18 cellular contexts compared by ENCODE assay signal in the genomic region with DNA sequence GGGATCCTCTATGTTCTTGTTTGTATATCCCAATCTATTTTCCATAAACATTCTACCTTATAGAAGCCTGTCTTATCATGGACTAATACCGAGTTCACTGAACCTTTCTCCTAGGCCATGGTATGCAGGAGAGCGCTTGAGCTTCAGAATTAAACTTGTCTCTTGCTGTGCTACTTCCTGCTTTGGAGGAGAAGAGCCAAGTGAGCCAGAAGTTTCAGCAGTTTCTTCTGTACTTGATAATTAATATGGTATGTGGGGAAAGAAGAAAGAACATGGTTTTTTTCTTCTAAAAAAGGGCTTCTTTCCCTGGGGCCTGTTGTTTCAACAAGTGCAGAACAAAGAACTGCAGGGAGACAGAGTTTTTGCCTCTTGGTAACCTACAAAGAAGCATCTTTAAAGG.
A peak's percentile ranks its signal among the peaks of the same experiment; 100 is the strongest.
DNase-seq lines count a peak whose midpoint lies in the region; ATAC-seq and TF ChIP-seq lines count a peak whose summit lies in the region.
"Had no signal": no experiment of that assay in that cellular context is flagged by ENCODE, and none has a peak within 500 bp of the region (broad histone marks: within the 10 kb centered on the region; RNA-seq: fewer than 3 reads in every experiment).

No MANE protein-coding gene starts in this region.

- peaks cover 7% of the 10 kb centered on the region for H3K36me3 Mint-ChIP-seq in mesothelial cell of epicardium
- H3K36me3 Mint-ChIP-seq in endodermal cell (ENCODE audit: low read depth): peaks cover 83% of the 10 kb centered on the region
- H3K36me3 Mint-ChIP-seq: IgD-negative memory B cell had no signal

- peak overlapping the region; percentile 51 for H2BK20ac ChIP-seq in IMR-90 (ENCODE audit: low read depth, low read length)

- intact Hi-C loops in IMR-90 (cut with micrococcal nuclease): no loop called here

- H2BK120ac ChIP-seq in IMR-90 (ENCODE audit: low read depth, low read length): peak overlapping the region; percentile 24

- no peak overlapping the region for H3K4me3 Mint-ChIP-seq in mesothelial cell of epicardium
- H3K4me3 Mint-ChIP-seq in endodermal cell: no peak overlapping the region
- H3K4me3 Mint-ChIP-seq: CD4-positive, alpha-beta T cell; H9; IgD-negative memory B cell had no signal

- H3K14ac ChIP-seq in IMR-90 (replicated peaks; ENCODE audit: low read depth, low read length): no peak overlapping the region

- DNase-seq in IMR-90: no peak
- peak; percentile 26 for DNase-seq in adipocyte (ENCODE audit: low read depth)
- peak; percentile 12 for DNase-seq in fibroblast of mammary gland (ENCODE audit: low read depth)
- no peak for DNase-seq in mesothelial cell of epicardium (ENCODE audit: low spot score in 2 of 2, unreplicated experiment in 2 of 2)
- DNase-seq in DMS153 treated with DMSO at 0.1 percent for 48 hours (lab: John Stamatoyannopoulos, UW; ENCODE audit: unreplicated experiment): no peak
- DNase-seq in NCI-H1092 (lab: John Stamatoyannopoulos, UW): no peak
- DNase-seq in endodermal cell: no peak
- DNase-seq: AML-193; CD4-positive, alpha-beta T cell; DMS153; DMS79 treated with DMSO at 0.1 percent for 48 hours; GF-D8; H9; KBM-7 had no signal

- H2AFZ ChIP-seq in IMR-90 (replicated peaks; ENCODE audit: low read length, poor library complexity): no peak overlapping the region

- H3K27ac Mint-ChIP-seq in mesothelial cell of epicardium: peak overlapping the region; percentile 55
- no peak overlapping the region for H3K27ac Mint-ChIP-seq in endodermal cell
- H3K27ac Mint-ChIP-seq: CD4-positive, alpha-beta T cell had no signal

- H3K4me1 Mint-ChIP-seq in mesothelial cell of epicardium (peaks cover 18% of the 10 kb centered on the region), endodermal cell (peaks cover 15% of the 10 kb centered on the region)
- H3K4me1 Mint-ChIP-seq: IgD-negative memory B cell had no signal

- H3K9me3 ChIP-seq in IMR-90 (ENCODE audit: control insufficient read depth, insufficient read depth, low read length) (no peaks in the 10 kb centered on the region; the same call in 1 of the 2 replicates), adipocyte (ENCODE audit: control insufficient read depth, low read length) (peaks cover 14% of the 10 kb centered on the region), endodermal cell (ENCODE audit: control insufficient read depth, low read length) (peaks cover 41% of the 10 kb centered on the region)

- H3K27me3 Mint-ChIP-seq in mesothelial cell of epicardium (ENCODE audit: low read depth): no peaks in the 10 kb centered on the region
- no peaks in the 10 kb centered on the region for H3K27me3 Mint-ChIP-seq in endodermal cell (ENCODE audit: insufficient read depth)
- H3K27me3 Mint-ChIP-seq: CD4-positive, alpha-beta T cell had no signal

- in situ Hi-C loops in IMR-90 (cut with MboI; ENCODE audit: low sequenced_read_pairs): no loop called here

- BruUV-seq in IMR-90 (replicated peaks; lab: Mats Ljungman, UMichigan): no TSS peak

- H3K79me1 ChIP-seq in IMR-90 (ENCODE audit: low read depth in 1 of 2, low read length in 2 of 2): no peaks in the 10 kb centered on the region

- WGBS in IMR-90 (ENCODE audit: extremely low coverage in 2 of 2, insufficient read length in 1 of 2), 2 experiments: 17% methylated on average over 1 of the region's 2 CpGs; no CpG with 5 or more reads in 1 of the 2 experiments
- 89 to 100% methylated on average over 1 to 2 of the region's 2 CpGs for WGBS in endodermal cell (ENCODE audit: insufficient coverage in 1 of 2, insufficient read length in 1 of 2), 2 experiments

- H4K5ac ChIP-seq in IMR-90 (ENCODE audit: low read depth, low read length): no peak overlapping the region

- TF ChIP-seq RAD21 in IMR-90 (IDR thresholded peaks at IDR 0.05; ENCODE audit: low read length): no peak

- peaks cover 12% of the 10 kb centered on the region for H3K9me3 Mint-ChIP-seq in mesothelial cell of epicardium
- peaks cover 22% of the 10 kb centered on the region for H3K9me3 Mint-ChIP-seq in endodermal cell
- H3K9me3 Mint-ChIP-seq: CD4-positive, alpha-beta T cell; IgD-negative memory B cell had no signal

- H3K27me3 ChIP-seq in IMR-90 (ENCODE audit: control insufficient read depth, insufficient read depth, low read length): peaks cover 2% of the 10 kb centered on the region
- H3K27me3 ChIP-seq in adipocyte (replicated peaks; ENCODE audit: control insufficient read depth, insufficient read depth, low read length): peaks cover 16% of the 10 kb centered on the region
- no peaks in the 10 kb centered on the region for H3K27me3 ChIP-seq in endodermal cell (ENCODE audit: control insufficient read depth, insufficient read depth, low read length, poor library complexity, severe bottlenecking)

- no peak for TF ChIP-seq CTCF in IMR-90 (conservative IDR thresholded peaks at IDR 0.05; ENCODE audit: low read depth, low read length)
- no peak for TF ChIP-seq CTCF in fibroblast of mammary gland (conservative IDR thresholded peaks at IDR 0.05; ENCODE audit: control insufficient read depth, insufficient read depth, low read depth, low read length)
- no peak for TF ChIP-seq CTCF in mesothelial cell of epicardium (IDR thresholded peaks at IDR 0.05; ENCODE audit: unreplicated experiment)
- TF ChIP-seq CTCF in endodermal cell (conservative IDR thresholded peaks at IDR 0.05): no peak

- no peak overlapping the region for H3K23ac ChIP-seq in IMR-90 (ENCODE audit: low read depth, low read length)

- H3K9me1 ChIP-seq in IMR-90 (ENCODE audit: insufficient read depth, low read length): no peaks in the 10 kb centered on the region

- no peak overlapping the region; a peak in 1 of 4 replicates for H4K8ac ChIP-seq in IMR-90 (ENCODE audit: low read depth in 2 of 2, low read length in 2 of 2)

- no peak overlapping the region for H3K9ac ChIP-seq in IMR-90 (ENCODE audit: low read depth, low read length)
- no peak overlapping the region for H3K9ac ChIP-seq in adipocyte (ENCODE audit: low read length)
- no peak overlapping the region for H3K9ac ChIP-seq in endodermal cell (ENCODE audit: extremely low read depth, low read length, poor library complexity, severe bottlenecking)

- no peaks in the 10 kb centered on the region for H4K20me1 ChIP-seq in IMR-90 (ENCODE audit: insufficient read depth, low read length)

- H2BK5ac ChIP-seq in IMR-90 (ENCODE audit: low read depth, low read length, poor library complexity, severe bottlenecking): no peak overlapping the region

- H4K91ac ChIP-seq in IMR-90 (ENCODE audit: insufficient read depth, low read depth, low read length): no peak overlapping the region

- peak overlapping the region; percentile 26; the same call in 1 of the 2 replicates for H3K4ac ChIP-seq in IMR-90 (ENCODE audit: low read depth, low read length)

- H3K4me2 ChIP-seq in IMR-90 (ENCODE audit: low read depth, low read length): no peak overlapping the region

- 0 out of 3 replicates have a peak overlapping the region, but pooled peaks have one; percentile 3 for H2BK15ac ChIP-seq in IMR-90 (ENCODE audit: low read depth, low read length)

- peak overlapping the region; percentile 48 for H3K18ac ChIP-seq in IMR-90 (ENCODE audit: low read depth, low read length)

- H3K36me3 ChIP-seq in IMR-90 (ENCODE audit: control insufficient read depth, insufficient read depth, low read length): no peaks in the 10 kb centered on the region
- no peaks in the 10 kb centered on the region for H3K36me3 ChIP-seq in adipocyte (ENCODE audit: control insufficient read depth, insufficient read depth, low read length, severe bottlenecking)
- peaks cover 11% of the 10 kb centered on the region for H3K36me3 ChIP-seq in endodermal cell (ENCODE audit: control insufficient read depth, insufficient read depth, low read length)

- H3K4me3 ChIP-seq in IMR-90 (ENCODE audit: insufficient read depth, low read depth, low read length) (no peak overlapping the region), adipocyte (ENCODE audit: low read length) (peak overlapping the region; percentile 13), fibroblast of mammary gland (ENCODE audit: control insufficient read depth, low read depth, low read length) (no peak overlapping the region), endodermal cell (ENCODE audit: low read length) (no peak overlapping the region)

- H3K56ac ChIP-seq in IMR-90 (ENCODE audit: extremely low read depth, insufficient read depth, low read length): no peak overlapping the region

- dilution Hi-C loops in IMR-90 (cut with HindIII; ENCODE audit: low sequenced_read_pairs, unreplicated experiment): no loop called here

- CTCF ChIA-PET in IMR-90 (lab: Yijun Ruan, JAX): no interaction called here

- H3K4me1 ChIP-seq in IMR-90 (ENCODE audit: control insufficient read depth, insufficient read depth, low read length) (peaks cover 4% of the 10 kb centered on the region), adipocyte (ENCODE audit: control insufficient read depth, insufficient read depth, low read length) (peaks cover 17% of the 10 kb centered on the region), endodermal cell (ENCODE audit: control insufficient read depth, insufficient read depth, low read length) (no peaks in the 10 kb centered on the region)

- H2AK9ac ChIP-seq in IMR-90 (replicated peaks; ENCODE audit: low read depth, low read length, poor library complexity): no peak overlapping the region

- no peak overlapping the region; the same call in 1 of the 2 replicates for H2AK5ac ChIP-seq in IMR-90 (ENCODE audit: low read depth, low read length)

- ATAC-seq in IMR-90 (ENCODE audit: low read depth) (no peak), HG03097 (IDR thresholded peaks at IDR 0.05; ENCODE audit: low FRiP score, unreplicated experiment) (no peak)

- no peak for TF ChIP-seq POLR2A in IMR-90 (IDR thresholded peaks at IDR 0.05; ENCODE audit: low read depth, low read length)

- H3K27ac ChIP-seq in IMR-90 (ENCODE audit: insufficient read depth, low read length) (no peak overlapping the region), endodermal cell (ENCODE audit: low read depth, low read length) (no peak overlapping the region)
- H3K27ac ChIP-seq: C4-2B, HL-60 had no signal

- POLR2A ChIA-PET in IMR-90 (lab: Charles Lee; ENCODE audit: unreplicated experiment): no interaction called here

TF ChIP-seq in IMR-90, 13 proteins besides CTCF, POLR2A, EP300 and RAD21 (continues in another document):
- TF ChIP-seq FOS (IDR thresholded peaks at IDR 0.05; ENCODE audit: low read depth, low read length): no peak
- TF ChIP-seq BHLHE40 (IDR thresholded peaks at IDR 0.05; ENCODE audit: low read depth, low read length): no peak
- no peak for TF ChIP-seq CHD1 (IDR thresholded peaks at IDR 0.05; ENCODE audit: low read depth, low read length)
- TF ChIP-seq NFE2L2 (IDR thresholded peaks at IDR 0.05; ENCODE audit: low read depth, low read length): no peak
- no peak for TF ChIP-seq CEBPB (IDR thresholded peaks at IDR 0.05; ENCODE audit: low read depth, low read length)
- TF ChIP-seq RFX5 (IDR thresholded peaks at IDR 0.05; ENCODE audit: low read depth, low read length): no peak
- TF ChIP-seq MAZ (IDR thresholded peaks at IDR 0.05; ENCODE audit: borderline replicate concordance, low read depth, low read length): no peak

Comparison
In these comparisons a context has a peak if more than half of its experiments do, and no peak if none do; other contexts are left out.
1. DNase-seq: peak in adipocyte (single experiment) and fibroblast of mammary gland (single experiment); none in IMR-90 (single experiment), mesothelial cell of epicardium (0 of 2), DMS153 treated with DMSO at 0.1 percent for 48 hours (single experiment), NCI-H1092 (single experiment) and endodermal cell (single experiment).